ENCODE assay signal across 1 cellular context in genomic region chr5:151773979-151774378, GRCh38.
TF ChIP-seq lines count a peak whose summit lies in the region.

No MANE protein-coding gene starts in this region.

TF ChIP-seq in K562, 482 proteins besides CTCF, POLR2A, EP300 and RAD21 (continued from another document):
- no peak for TF ChIP-seq GTF3C2 (IDR thresholded peaks at IDR 0.05; ENCODE audit: borderline replicate concordance, extremely low read depth, insufficient read length)
